ENCODE assay signal across 28 cellular contexts in the genomic region with DNA sequence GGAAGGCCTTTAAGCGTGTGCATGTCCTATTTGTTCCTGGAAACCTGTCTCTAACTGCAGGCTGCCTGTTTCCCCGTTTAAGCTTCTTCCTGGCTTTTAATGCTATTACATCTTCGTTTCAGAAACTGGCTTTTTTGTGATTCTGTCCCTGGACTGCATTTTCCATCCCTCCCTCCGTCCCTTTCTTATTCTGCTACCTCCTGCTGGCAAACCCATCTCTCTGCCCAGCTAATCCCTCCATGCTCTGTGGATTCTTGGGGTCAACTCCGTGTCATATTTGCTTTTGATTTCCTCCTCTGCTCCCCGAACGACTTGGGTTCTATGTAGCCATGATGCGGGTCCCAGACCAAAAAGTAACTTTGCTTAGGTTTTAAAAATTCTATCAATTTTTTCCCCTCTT. TPM values are rescaled to one million over a fixed set of nuclear protein-coding genes. Genes with fewer than 3 reads are reported as not detected.
"Had no signal": no experiment of that assay in that cellular context is flagged by ENCODE, and none has a peak within 500 bp of the region (broad histone marks: within the 10 kb centered on the region; RNA-seq: fewer than 3 reads in every experiment).

No MANE protein-coding gene starts in this region.

- H3K4me1 Mint-ChIP-seq: activated CD4-positive, alpha-beta T cell treated with anti-CD3 and anti-CD28 coated beads, Interleukin-2, amount 10 ng/mL, durations not matched to agents 7 days and 5 days; activated naive CD8-positive, alpha-beta T cell treated with anti-CD3 and anti-CD28 coated beads, Interleukin-2, amount 50 U/mL, for 24 hours; central memory CD8-positive, alpha-beta T cell; T-cell had no signal

- H3K9me3 ChIP-seq: ascending aorta, body of pancreas had no signal

- H3K4me3 ChIP-seq: ascending aorta, body of pancreas had no signal

- H3K4me3 Mint-ChIP-seq: activated CD4-positive, alpha-beta memory T cell treated with anti-CD3 and anti-CD28 coated beads for 36 hours; activated CD4-positive, alpha-beta T cell treated with anti-CD3 and anti-CD28 coated beads, Interleukin-2, amount 10 ng/mL, durations not matched to agents 7 days and 5 days; activated naive CD8-positive, alpha-beta T cell treated with anti-CD3 and anti-CD28 coated beads, Interleukin-2, amount 50 U/mL, for 24 hours; activated T-cell treated with anti-CD3 and anti-CD28 coated beads, Interleukin-2, amount 50 U/mL, for 4 hours; central memory CD8-positive, alpha-beta T cell; T-cell had no signal

- H3K27me3 ChIP-seq: ascending aorta, body of pancreas had no signal

- ATAC-seq: activated naive CD4-positive, alpha-beta T cell treated with anti-CD3 and anti-CD28 coated beads, Interleukin-2, amount 50 U/mL, for 72 hours; activated naive CD8-positive, alpha-beta T cell treated with anti-CD3 and anti-CD28 coated beads, Interleukin-2, amount 50 U/mL, for 24 hours; activated T-cell treated with anti-CD3 and anti-CD28 coated beads, Interleukin-2, amount 50 U/mL, for 4 hours; body of pancreas; PC-3; T-cell had no signal

- H3K27ac ChIP-seq: ascending aorta, body of pancreas had no signal

- H3K27ac Mint-ChIP-seq: activated CD4-positive, alpha-beta memory T cell treated with anti-CD3 and anti-CD28 coated beads for 36 hours; activated CD4-positive, alpha-beta T cell treated with anti-CD3 and anti-CD28 coated beads, Interleukin-2, amount 10 ng/mL, durations not matched to agents 7 days and 5 days; activated naive CD4-positive, alpha-beta T cell treated with anti-CD3 and anti-CD28 coated beads, Interleukin-2, amount 50 U/mL, for 72 hours; activated naive CD8-positive, alpha-beta T cell treated with anti-CD3 and anti-CD28 coated beads, Interleukin-2, amount 50 U/mL, for 24 hours; T-cell had no signal

- H3K36me3 ChIP-seq: ascending aorta had no signal

- H3K4me1 ChIP-seq: ascending aorta, body of pancreas had no signal

- DNase-seq: activated CD4-positive, alpha-beta memory T cell treated with anti-CD3 and anti-CD28 coated beads for 36 hours; activated CD4-positive, alpha-beta T cell treated with anti-CD3 and anti-CD28 coated beads, Interleukin-2, amount 10 ng/mL, durations not matched to agents 7 days and 5 days; activated CD4-positive, CD25-positive, alpha-beta regulatory T cell; activated CD8-positive, alpha-beta memory T cell treated with anti-CD3 and anti-CD28 coated beads for 24 hours; activated effector memory CD4-positive, alpha-beta T cell treated with anti-CD3 and anti-CD28 coated beads, Interleukin-2, amount 50 U/mL, for 16 hours; activated naive CD4-positive, alpha-beta T cell treated with Interleukin-2 at 50 U/mL for 16 hours; activated naive CD8-positive, alpha-beta T cell treated with anti-CD3 and anti-CD28 coated beads, Interleukin-2, amount 50 U/mL, for 24 hours; activated T-cell treated with anti-CD3 and anti-CD28 coated beads, Interleukin-2, amount 50 U/mL, for 4 hours; amniotic stem cell; body of pancreas; Karpas-422; MM.1S; NCI-H1105; NCI-H1436; NCI-H1694 treated with DMSO at 0.1 percent for 48 hours; NCI-H2029 treated with DMSO at 0.1 percent for 48 hours; NCI-H345; NCI-H510A; NCI-H69; NK-92 treated with Interleukin-12 subunit alpha and Interleukin-12 subunit beta, amount 100 ng/mL, for 24 hours; PC-3; SHP77 treated with DMSO at 0.1 percent for 48 hours; T-cell; T-helper 2 cell; T1000 had no signal

- H3K36me3 Mint-ChIP-seq: activated CD4-positive, alpha-beta memory T cell treated with anti-CD3 and anti-CD28 coated beads for 36 hours; T-cell had no signal

RNA-seq across cellular contexts. Expression of gene FZD10, which starts 58.1 kb away (rescaled TPM):
- total RNA-seq: activated CD4-positive, alpha-beta memory T cell treated with anti-CD3 and anti-CD28 coated beads for 36 hours; activated CD4-positive, alpha-beta T cell treated with anti-CD3 and anti-CD28 coated beads, Interleukin-2, amount 10 ng/mL, durations not matched to agents 7 days and 5 days; activated naive CD4-positive, alpha-beta T cell treated with anti-CD3 and anti-CD28 coated beads, Interleukin-2, amount 50 U/mL, for 72 hours; activated T-cell treated with anti-CD3 and anti-CD28 coated beads, Interleukin-2, amount 50 U/mL, for 4 hours; PC-3; T-cell had no signal
